Comparison of ENCODE assay signal across 21 cellular contexts in genomic region chr20:21682576-21682975, GRCh38. TPM values are rescaled to one million over a fixed set of nuclear protein-coding genes. Genes with fewer than 3 reads are reported as not detected.
DNase-seq lines count a peak whose midpoint lies in the region; ATAC-seq and TF ChIP-seq lines count a peak whose summit lies in the region.
"Had no signal": no experiment of that assay in that cellular context is flagged by ENCODE, and none has a peak within 500 bp of the region (broad histone marks: within the 10 kb centered on the region; RNA-seq: fewer than 3 reads in every experiment).

No MANE protein-coding gene starts in this region.

- no peaks in the 10 kb centered on the region for H3K36me3 ChIP-seq in RWPE2 (ENCODE audit: low read depth)
- no peaks in the 10 kb centered on the region for H3K36me3 ChIP-seq in parathyroid adenoma (ENCODE audit: control insufficient read depth, insufficient read depth, low read length)
- no peaks in the 10 kb centered on the region for H3K36me3 ChIP-seq in BE2C
- H3K36me3 ChIP-seq: adrenal gland; BLaER1 treated with 17β-estradiol and CSF1 and Interleukin-3, amounts not matched to agents 10 nM and 100 nM; cardiac muscle cell; HAP-1 had no signal

- H2AFZ ChIP-seq in parathyroid adenoma = no peak overlapping the region

- ATAC-seq in RWPE2 (ENCODE audit: low read depth) (peak; percentile 45; the same call in 2 of the 3 replicates), HG03097 (IDR thresholded peaks at IDR 0.05; ENCODE audit: low FRiP score, unreplicated experiment) (no peak), HG03045 (IDR thresholded peaks at IDR 0.05; ENCODE audit: unreplicated experiment) (no peak), GM21423 (IDR thresholded peaks at IDR 0.05; ENCODE audit: unreplicated experiment) (no peak)
- ATAC-seq: activated T-helper 17 cell treated with anti-CD3 and anti-CD28 coated beads, Interleukin-2, amount 50 U/mL, for 72 hours; naive thymus-derived CD8-positive, alpha-beta T cell; WTC11 had no signal

- no peak for TF ChIP-seq CTCF in RWPE2 (IDR thresholded peaks at IDR 0.05; ENCODE audit: poor library complexity, severe bottlenecking)
- no peak for TF ChIP-seq CTCF in parathyroid adenoma (IDR thresholded peaks at IDR 0.05)
- TF ChIP-seq CTCF in BE2C (IDR thresholded peaks at IDR 0.05; ENCODE audit: low read depth, low read length) = no peak

- no peaks in the 10 kb centered on the region for H3K4me1 ChIP-seq in RWPE2 (ENCODE audit: insufficient read depth, poor library complexity, severe bottlenecking)
- H3K4me1 ChIP-seq in parathyroid adenoma = peaks cover 68% of the 10 kb centered on the region
- H3K4me1 ChIP-seq in BE2C = no peaks in the 10 kb centered on the region
- H3K4me1 ChIP-seq: adrenal gland; BLaER1 treated with 17β-estradiol and CSF1 and Interleukin-3, amounts not matched to agents 10 nM and 100 nM; HAP-1 had no signal

- peak overlapping the region; percentile 28 for H3K9ac ChIP-seq in parathyroid adenoma
- H3K9ac ChIP-seq: BLaER1 treated with 17β-estradiol and CSF1 and Interleukin-3, amounts not matched to agents 10 nM and 100 nM had no signal

- peak overlapping the region; percentile 50 for H3K4me2 ChIP-seq in parathyroid adenoma (ENCODE audit: low read length)
- H3K4me2 ChIP-seq: BLaER1 treated with 17β-estradiol and CSF1 and Interleukin-3, amounts not matched to agents 10 nM and 100 nM had no signal

- no peaks in the 10 kb centered on the region for H3K27me3 ChIP-seq in RWPE2 (ENCODE audit: insufficient read depth, poor library complexity, severe bottlenecking)
- H3K27me3 ChIP-seq in parathyroid adenoma (ENCODE audit: control insufficient read depth, insufficient read depth, low read length) = no peaks in the 10 kb centered on the region
- H3K27me3 ChIP-seq in BE2C = no peaks in the 10 kb centered on the region; the same call in 1 of the 2 replicates
- H3K27me3 ChIP-seq: BLaER1 treated with 17β-estradiol and CSF1 and Interleukin-3, amounts not matched to agents 10 nM and 100 nM had no signal

- DNase-seq in Daoy (ENCODE audit: low read depth) (peak; percentile 76), NCI-H1092 treated with DMSO at 0.1 percent for 48 hours (lab: John Stamatoyannopoulos, UW) (peak; percentile 28), RWPE2 (ENCODE audit: low spot score) (no peak), BE2C (no peak)
- DNase-seq: adrenal gland; DND-41; Kasumi-1; naive thymus-derived CD8-positive, alpha-beta T cell; trophoblast cell had no signal

- H3K27ac ChIP-seq in RWPE2 (ENCODE audit: poor library complexity, severe bottlenecking) (no peak overlapping the region), parathyroid adenoma (peak overlapping the region; percentile 99)
- H3K27ac ChIP-seq: adrenal gland; BLaER1 treated with 17β-estradiol and CSF1 and Interleukin-3, amounts not matched to agents 10 nM and 100 nM; cardiac muscle cell had no signal

- no peaks in the 10 kb centered on the region for H3K9me3 ChIP-seq in RWPE2 (ENCODE audit: severe bottlenecking)
- no peaks in the 10 kb centered on the region for H3K9me3 ChIP-seq in parathyroid adenoma (ENCODE audit: control insufficient read depth, low read length)
- H3K9me3 ChIP-seq in BE2C = no peaks in the 10 kb centered on the region
- H3K9me3 ChIP-seq: adrenal gland; BLaER1 treated with 17β-estradiol and CSF1 and Interleukin-3, amounts not matched to agents 10 nM and 100 nM; HAP-1 had no signal

- no peak overlapping the region for H3K4me3 ChIP-seq in RWPE2 (ENCODE audit: severe bottlenecking)
- H3K4me3 ChIP-seq in parathyroid adenoma (ENCODE audit: low read depth, low read length) = peak overlapping the region; percentile 17
- no peak overlapping the region for H3K4me3 ChIP-seq in BE2C (ENCODE audit: low read depth, low read length)
- H3K4me3 ChIP-seq: adrenal gland; BLaER1 treated with 17β-estradiol and CSF1 and Interleukin-3, amounts not matched to agents 10 nM and 100 nM; cardiac muscle cell; HAP-1 had no signal

- H3K79me2 ChIP-seq in parathyroid adenoma = peaks cover 38% of the 10 kb centered on the region

RNA-seq across cellular contexts. Expression of gene PAX1, which starts 22.9 kb away (rescaled TPM):
- total RNA-seq in Daoy (2014; rRNA removed; shearing (Covaris generic)) = under 0.01 and 0.12 TPM in 2 replicates
- not detected for polyA plus RNA-seq in BE2C (2012; ENCODE audit: insufficient read depth, insufficient read length, low read depth)
- total RNA-seq: activated T-helper 17 cell treated with anti-CD3 and anti-CD28 coated beads, Interleukin-2, amount 50 U/mL, for 72 hours; adrenal gland; cardiac muscle cell; fibroblast of lung; lung microvascular endothelial cell; naive thymus-derived CD8-positive, alpha-beta T cell; RPMI7951; WTC11 had no signal
- polyA plus RNA-seq: adrenal gland; cardiac muscle cell; fibroblast of lung; naive thymus-derived CD8-positive, alpha-beta T cell had no signal

Comparison
In these comparisons a context has a peak if more than half of its experiments do, and no peak if none do; other contexts are left out.
1. DNase-seq: peak in Daoy (single experiment) and NCI-H1092 treated with DMSO at 0.1 percent for 48 hours (single experiment); none in RWPE2 (single experiment) and BE2C (single experiment).